In the genomic region with DNA sequence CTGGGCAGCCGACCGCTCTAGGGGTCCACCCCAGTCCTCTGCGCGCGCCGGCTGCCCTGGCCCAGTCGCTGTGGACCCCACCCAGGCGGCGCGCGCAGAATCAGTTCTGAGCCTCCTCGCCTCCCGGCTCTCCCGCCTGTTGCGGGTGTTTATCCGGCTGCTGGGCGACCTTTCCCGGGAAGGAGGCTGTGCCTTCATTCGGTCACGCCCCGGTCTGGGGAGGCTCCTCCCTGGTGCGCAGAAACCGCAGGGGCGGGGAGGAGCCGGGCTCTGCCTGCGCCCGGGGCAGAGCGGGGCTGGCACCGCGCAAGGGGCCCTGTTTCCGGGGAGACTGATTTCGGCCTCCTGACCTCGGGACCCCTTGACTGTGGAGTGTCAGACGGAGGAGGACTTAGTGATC, we compare ENCODE assay signal across 25 cellular contexts.
A peak's percentile ranks its signal among the peaks of the same experiment; 100 is the strongest.
DNase-seq lines count a peak whose midpoint lies in the region; ATAC-seq, FAIRE-seq and TF ChIP-seq lines count a peak whose summit lies in the region.
"Had no signal": no experiment of that assay in that cellular context is flagged by ENCODE, and none has a peak within 500 bp of the region (broad histone marks: within the 10 kb centered on the region; RNA-seq: fewer than 3 reads in every experiment).

No MANE protein-coding gene starts in this region.

- no peaks in the 10 kb centered on the region for H3K4me1 ChIP-seq in SK-N-SH (ENCODE audit: control insufficient read depth in 1 of 2, insufficient read depth in 2 of 2, low read depth in 1 of 2, low read length in 1 of 2)
- H3K4me1 ChIP-seq in K562 (replicated peaks in 1 of 2; ENCODE audit: control insufficient read depth in 2 of 2, insufficient read depth in 2 of 2, low read length in 2 of 2): 0 out of 5 replicates have a peak, but pooled peaks cover 0 to 4% of the 10 kb centered on the region in 2 experiments
- H3K4me1 ChIP-seq in trophoblast cell (ENCODE audit: control insufficient read depth in 1 of 2, insufficient read depth in 2 of 2, low read length in 2 of 2): no peaks in the 10 kb centered on the region
- H3K4me1 ChIP-seq: SJSA1 had no signal

- no peaks in the 10 kb centered on the region for H3K9me2 ChIP-seq in SK-N-SH

- H3K79me1 ChIP-seq in trophoblast cell (ENCODE audit: low read length): no peaks in the 10 kb centered on the region

- H3K23ac ChIP-seq in trophoblast cell (ENCODE audit: low read length): no peak overlapping the region

- H3K27me3 ChIP-seq in SK-N-SH (ENCODE audit: insufficient read depth): no peaks in the 10 kb centered on the region
- H3K27me3 ChIP-seq in K562 (ENCODE audit: control insufficient read depth in 2 of 2, insufficient read depth in 2 of 2, low read length in 2 of 2): no peaks in the 10 kb centered on the region
- no peaks in the 10 kb centered on the region for H3K27me3 ChIP-seq in trophoblast cell (ENCODE audit: insufficient read depth, low read length)
- H3K27me3 ChIP-seq: SJSA1 had no signal

- H3K4me2 ChIP-seq in SK-N-SH (no peak overlapping the region), K562 (ENCODE audit: insufficient read depth, low read length) (no peak overlapping the region), trophoblast cell (ENCODE audit: low read length) (no peak overlapping the region)
- H3K4me2 ChIP-seq: KMS-11 had no signal

- TF ChIP-seq CTCF in SK-N-SH (IDR thresholded peaks at IDR 0.05): no peak
- no peak for TF ChIP-seq CTCF in K562 (IDR thresholded peaks at IDR 0.05 in 2 of 3, conservative IDR thresholded peaks at IDR 0.05 in 1 of 3; ENCODE audit: insufficient read depth in 2 of 3, low read depth in 1 of 3, low read length in 3 of 3)
- TF ChIP-seq CTCF in GM13976 (IDR thresholded peaks at IDR 0.05; ENCODE audit: borderline replicate concordance, control extremely low read depth, extremely low read depth, insufficient read depth, missing control alignments): no peak

- H3K4me3 ChIP-seq in SK-N-SH (ENCODE audit: low read depth in 2 of 2, low read length in 1 of 2): no peak overlapping the region
- no peak overlapping the region for H3K4me3 ChIP-seq in K562
- H3K4me3 ChIP-seq in trophoblast cell (ENCODE audit: low read depth, low read length): no peak overlapping the region
- H3K4me3 ChIP-seq: SJSA1 had no signal

- ATAC-seq in SK-N-SH treated with all-trans-retinoic acid at 6 μM for 48 hours (no peak), K562 (no peak; the same call in 2 of the 3 replicates), GM19397 (IDR thresholded peaks at IDR 0.05; ENCODE audit: unreplicated experiment) (no peak)
- ATAC-seq: CD8-positive, alpha-beta T cell; HepG2; Panc1 had no signal

- TF ChIP-seq EP300 in SK-N-SH (IDR thresholded peaks at IDR 0.05; ENCODE audit: borderline replicate concordance in 1 of 2, low read depth in 1 of 2, low read length in 1 of 2) (no peak), K562 (IDR thresholded peaks at IDR 0.05; ENCODE audit: low read length) (no peak)

- H4K8ac ChIP-seq in trophoblast cell (ENCODE audit: low read depth, low read length): no peak overlapping the region

- H4K20me1 ChIP-seq in SK-N-SH (ENCODE audit: insufficient read depth) (no peaks in the 10 kb centered on the region), K562 (replicated peaks; ENCODE audit: control insufficient read depth, insufficient read depth, low read length) (no peaks in the 10 kb centered on the region)

- H3K18ac ChIP-seq in trophoblast cell (ENCODE audit: low read length): no peak overlapping the region

- intact Hi-C loops in K562 (cut with micrococcal nuclease): no loop called here

- no peak overlapping the region for H3K14ac ChIP-seq in trophoblast cell (ENCODE audit: low read length)

- CTCF ChIA-PET in SK-N-SH (lab: Yijun Ruan, JAX): no interaction called here
- CTCF ChIA-PET in K562 (lab: Yijun Ruan, JAX; ENCODE audit: low intra/inter-chr PET ratio): no interaction called here

- peak; percentile 7 for DNase-seq in SK-N-SH
- peak; percentile 38 for DNase-seq in D341Med (ENCODE audit: low spot score)
- DNase-seq in K562 (ENCODE audit: extremely low read depth in 1 of 4, low spot score in 3 of 4): peak in 2 of 4 experiments; percentile 2 to 9
- peak in 1 of 2 donors; percentile 46 for DNase-seq in trophoblast cell
- DNase-seq in activated CD4-positive, alpha-beta T cell treated with anti-CD3 and anti-CD28 coated beads, Interleukin-2, amount 50 U/mL, for 4 hours: no peak
- no peak for DNase-seq in GM13976 (ENCODE audit: low spot score)
- DNase-seq: 8988T; AML-193; C1 segment of cervical spinal cord; CD8-positive, alpha-beta T cell; DMS153; GF-D8; NCI-H1092 treated with DMSO at 0.1 percent for 48 hours; NCI-H1436 treated with DMSO at 0.1 percent for 48 hours; NCI-H1930; NCI-H226; NCI-H510A treated with DMSO at 0.1 percent for 48 hours had no signal

- in situ Hi-C loops in K562 (cut with MboI) (no loop called here), GM13976 (cut with MboI; ENCODE audit: low sequenced_read_pairs, unreplicated experiment) (no loop called here)

- WGBS in SK-N-SH (ENCODE audit: low lambda C conversion rate): 90% methylated on average over 23 of the region's 34 CpGs
- 27% methylated on average over 14 of the region's 34 CpGs for WGBS in K562 (ENCODE audit: insufficient coverage, low coverage, missing lambda C conversion rate)
- WGBS in trophoblast cell (ENCODE audit: extremely low coverage, insufficient coverage, insufficient read length): no CpG with 5 or more reads among the region's 34 CpGs

- H2BK5ac ChIP-seq in trophoblast cell (ENCODE audit: low read depth, low read length, poor library complexity): no peak overlapping the region

- H3K9ac ChIP-seq in SK-N-SH (no peak overlapping the region), K562 (ENCODE audit: insufficient read depth in 1 of 2, low read depth in 2 of 2, low read length in 2 of 2) (no peak overlapping the region), trophoblast cell (ENCODE audit: low read length) (no peak overlapping the region)
- H3K9ac ChIP-seq: KMS-11 had no signal

- no peak overlapping the region for H3K27ac ChIP-seq in SK-N-SH (ENCODE audit: low read depth in 2 of 2, low read length in 1 of 2)
- H3K27ac ChIP-seq in K562 (ENCODE audit: extremely low read depth, low read depth, low read length): no peak overlapping the region
- no peak overlapping the region for H3K27ac ChIP-seq in trophoblast cell (ENCODE audit: low read depth, low read length)
- H3K27ac ChIP-seq: HL-60, KMS-11, SJSA1 had no signal

- H2BK120ac ChIP-seq in trophoblast cell (ENCODE audit: insufficient read depth, low read length, poor library complexity): no peak overlapping the region

- TF ChIP-seq POLR2A in K562 (conservative IDR thresholded peaks at IDR 0.05): no peak

- no peak overlapping the region for H2AK5ac ChIP-seq in trophoblast cell (ENCODE audit: low read length)

- H3F3A ChIP-seq in SK-N-SH (replicated peaks; ENCODE audit: insufficient read depth): no peaks in the 10 kb centered on the region

- no peaks in the 10 kb centered on the region for H3K36me3 ChIP-seq in SK-N-SH (replicated peaks in 1 of 2; ENCODE audit: control insufficient read depth in 1 of 2, insufficient read depth in 2 of 2, low read length in 1 of 2)
- no peaks in the 10 kb centered on the region for H3K36me3 ChIP-seq in K562 (ENCODE audit: control insufficient read depth, insufficient read depth, low read length)
- no peaks in the 10 kb centered on the region for H3K36me3 ChIP-seq in trophoblast cell (ENCODE audit: control insufficient read depth in 1 of 2, insufficient read depth in 2 of 2, low read length in 2 of 2)
- H3K36me3 ChIP-seq: SJSA1 had no signal

- H4K12ac ChIP-seq in trophoblast cell (ENCODE audit: low read depth, low read length): peak overlapping the region; percentile 70

- TF ChIP-seq RAD21 in SK-N-SH (IDR thresholded peaks at IDR 0.05; ENCODE audit: low read length) (no peak), K562 (CRISPR knock-in tag; conservative IDR thresholded peaks at IDR 0.05 in 1 of 2, IDR thresholded peaks at IDR 0.05 in 1 of 2) (no peak)

- POLR2A ChIA-PET in SK-N-SH (lab: Yijun Ruan, JAX): no interaction called here
- POLR2A ChIA-PET in K562 (lab: Yijun Ruan, JAX): no interaction called here

- H3K9me1 ChIP-seq in K562 (ENCODE audit: control insufficient read depth, insufficient read depth, low read length): no peaks in the 10 kb centered on the region

- H4K91ac ChIP-seq in trophoblast cell (ENCODE audit: low read depth, low read length): no peak overlapping the region

- no peaks in the 10 kb centered on the region for H3K9me3 ChIP-seq in SK-N-SH
- 0 out of 2 replicates have a peak, but pooled peaks cover 3% of the 10 kb centered on the region for H3K9me3 ChIP-seq in K562 (replicated peaks; ENCODE audit: control insufficient read depth, insufficient read depth, low read depth, low read length)
- H3K9me3 ChIP-seq in trophoblast cell (ENCODE audit: insufficient read depth, low read depth, low read length): no peaks in the 10 kb centered on the region
- H3K9me3 ChIP-seq: SJSA1 had no signal

- FAIRE-seq in K562 (lab: Jason Lieb, UNC): no peak
- FAIRE-seq: GM19239, HepG2 had no signal

- H3K79me2 ChIP-seq in SK-N-SH (ENCODE audit: insufficient read depth) (no peaks in the 10 kb centered on the region), K562 (ENCODE audit: control insufficient read depth, insufficient read depth, low read length) (no peaks in the 10 kb centered on the region), trophoblast cell (ENCODE audit: control insufficient read depth, insufficient read depth, low read length, poor library complexity) (no peaks in the 10 kb centered on the region)

- H2BK12ac ChIP-seq in trophoblast cell (ENCODE audit: low read length): no peak overlapping the region

- BruUV-seq in K562 (replicated peaks; lab: Mats Ljungman, UMichigan): no TSS peak

- H3K4ac ChIP-seq in trophoblast cell (ENCODE audit: low read depth, low read length): no peak overlapping the region

- H2AFZ ChIP-seq in SK-N-SH (ENCODE audit: low read depth): no peak overlapping the region
- H2AFZ ChIP-seq in K562 (ENCODE audit: low read depth, low read length): no peak overlapping the region
- H2AFZ ChIP-seq in trophoblast cell (ENCODE audit: insufficient read depth, low read length, poor library complexity): no peak overlapping the region

TF ChIP-seq in SK-N-SH, 30 proteins besides CTCF, POLR2A, EP300 and RAD21 (continues in another document):
- no peak for TF ChIP-seq FOXJ3 (CRISPR knock-in tag; IDR thresholded peaks at IDR 0.05)

TF ChIP-seq in SK-N-SH treated with all-trans-retinoic acid at 6 μM for 48 hours, 23 proteins besides CTCF, POLR2A, EP300 and RAD21 (continues in another document):
- TF ChIP-seq SNAI2 (CRISPR knock-in tag; IDR thresholded peaks at IDR 0.05) (no peak), ZNF70 (CRISPR knock-in tag; IDR thresholded peaks at IDR 0.05) (no peak), ZFP30 (CRISPR knock-in tag; IDR thresholded peaks at IDR 0.05) (no peak), ZC3H10 (CRISPR knock-in tag; IDR thresholded peaks at IDR 0.05) (no peak), BACH2 (CRISPR knock-in tag; IDR thresholded peaks at IDR 0.05; ENCODE audit: borderline replicate concordance) (no peak)

TF ChIP-seq in K562, 482 proteins besides CTCF, POLR2A, EP300 and RAD21:
- TF ChIP-seq ZNF311 (CRISPR knock-in tag; IDR thresholded peaks at IDR 0.05): no peak
- TF ChIP-seq NRF1 (conservative IDR thresholded peaks at IDR 0.05 in 1 of 2, IDR thresholded peaks at IDR 0.05 in 1 of 2): peak; percentile 40 to 51; a peak in 3 of 4 replicates
- TF ChIP-seq HEY1 (CRISPR knock-in tag; IDR thresholded peaks at IDR 0.05; ENCODE audit: borderline replicate concordance): no peak

Comparison
In these comparisons a context has a peak if more than half of its experiments do, and no peak if none do; other contexts are left out.
1. DNase-seq: peak in SK-N-SH (single experiment) and D341Med (single experiment); none in activated CD4-positive, alpha-beta T cell treated with anti-CD3 and anti-CD28 coated beads, Interleukin-2, amount 50 U/mL, for 4 hours (0 of 2) and GM13976 (single experiment).
2. Of the 27 proteins assayed by ChIP-seq in both K562 and SK-N-SH: peak only in K562: NRF1; only in SK-N-SH: none; in both: none; in neither: 26.